ENCODE assay signal across 21 cellular contexts in the genomic region with DNA sequence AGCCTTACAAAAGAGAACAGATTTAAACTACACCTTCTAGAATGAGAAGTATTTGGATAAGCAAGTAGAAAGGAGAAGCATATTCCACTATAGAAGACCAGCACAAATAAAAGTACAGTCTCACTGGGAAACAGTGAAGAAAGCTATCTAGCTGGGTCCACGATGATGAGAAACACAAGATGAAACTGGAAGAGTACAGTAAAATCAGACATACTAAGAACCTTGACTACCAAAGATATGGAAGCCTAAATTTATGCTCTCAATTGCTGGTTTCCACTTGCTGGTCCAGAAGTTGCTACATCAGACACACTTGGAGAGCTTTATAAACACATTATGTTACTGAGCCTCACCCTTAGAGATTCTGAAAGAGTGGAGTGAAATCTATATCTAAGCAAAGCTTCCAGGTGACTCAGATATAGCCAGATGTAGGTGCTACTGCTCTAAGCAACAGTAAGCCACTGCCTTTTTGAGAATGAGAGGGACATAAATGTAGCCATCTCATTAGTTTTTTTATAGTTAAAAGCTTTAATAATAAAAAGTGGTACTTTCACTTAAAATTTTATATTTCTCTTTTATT.
DNase-seq lines count a peak whose midpoint lies in the region; ATAC-seq and TF ChIP-seq lines count a peak whose summit lies in the region.
"Had no signal": no experiment of that assay in that cellular context is flagged by ENCODE, and none has a peak within 500 bp of the region (broad histone marks: within the 10 kb centered on the region; RNA-seq: fewer than 3 reads in every experiment).

No MANE protein-coding gene starts in this region.

- no peaks in the 10 kb centered on the region for H3K9me3 Mint-ChIP-seq in activated T-cell treated with anti-CD3 and anti-CD28 coated beads, Interleukin-2, amount 50 U/mL, for 4 hours
- no peaks in the 10 kb centered on the region for H3K9me3 Mint-ChIP-seq in central memory CD8-positive, alpha-beta T cell
- peaks cover 2% of the 10 kb centered on the region; the same call in 1 of the 2 replicates for H3K9me3 Mint-ChIP-seq in HFFc6

- no peaks in the 10 kb centered on the region for H3K36me3 ChIP-seq in ascending aorta
- H3K36me3 ChIP-seq: brain microvascular endothelial cell had no signal

- no peaks in the 10 kb centered on the region for H3K27me3 Mint-ChIP-seq in activated T-cell treated with anti-CD3 and anti-CD28 coated beads, Interleukin-2, amount 50 U/mL, for 4 hours (ENCODE audit: low read depth)
- H3K27me3 Mint-ChIP-seq in central memory CD8-positive, alpha-beta T cell, result no peaks in the 10 kb centered on the region
- H3K27me3 Mint-ChIP-seq in HFFc6 (ENCODE audit: insufficient read depth), result no peaks in the 10 kb centered on the region

- no peak for DNase-seq in activated T-cell treated with anti-CD3 and anti-CD28 coated beads, Interleukin-2, amount 50 U/mL, for 4 hours
- no peak for DNase-seq in activated T-cell treated with anti-CD3 and anti-CD28 coated beads, Interleukin-2, amount 50 U/mL, for 48 hours
- no peak for DNase-seq in central memory CD8-positive, alpha-beta T cell (ENCODE audit: low spot score in 2 of 2)
- DNase-seq in renal cortical epithelial cell (ENCODE audit: low read depth), result peak; percentile 19
- no peak for DNase-seq in HFFc6
- no peak for DNase-seq in mesenteric fat pad (ENCODE audit: low spot score)
- DNase-seq in ascending aorta (ENCODE audit: low spot score in 2 of 2), result no peak
- DNase-seq: ACHN; activated CD4-positive, alpha-beta T cell treated with anti-CD3 and anti-CD28 coated beads, Interleukin-2, amount 50 U/mL, for 1 hour; brain microvascular endothelial cell; DMS153; KBM-7; mucosa of descending colon; NCI-H1694 treated with DMSO at 0.1 percent for 48 hours; NCI-H446; NK-92 treated with Interleukin-12 subunit alpha and Interleukin-12 subunit beta, amount 100 ng/mL, for 24 hours; retina; spleen; stimulated activated CD8-positive, alpha-beta memory T cell treated with anti-CD3 and anti-CD28 coated beads, Interleukin-4, amount 100 ng/mL, for 48 hours had no signal

- no peaks in the 10 kb centered on the region for H3K9me3 ChIP-seq in ascending aorta
- H3K9me3 ChIP-seq: mucosa of descending colon, spleen had no signal

- peaks cover 44% of the 10 kb centered on the region for H3K4me1 Mint-ChIP-seq in activated T-cell treated with anti-CD3 and anti-CD28 coated beads, Interleukin-2, amount 50 U/mL, for 4 hours (ENCODE audit: low read depth)
- H3K4me1 Mint-ChIP-seq in central memory CD8-positive, alpha-beta T cell, result peaks cover 45% of the 10 kb centered on the region
- H3K4me1 Mint-ChIP-seq in HFFc6 (ENCODE audit: low read depth), result peaks cover 42% of the 10 kb centered on the region

- H3K4me3 Mint-ChIP-seq in activated T-cell treated with anti-CD3 and anti-CD28 coated beads, Interleukin-2, amount 50 U/mL, for 4 hours, result no peak overlapping the region
- no peak overlapping the region for H3K4me3 Mint-ChIP-seq in central memory CD8-positive, alpha-beta T cell
- no peak overlapping the region for H3K4me3 Mint-ChIP-seq in HFFc6

- no peak overlapping the region for H3K27ac ChIP-seq in ascending aorta
- H3K27ac ChIP-seq: brain microvascular endothelial cell, spleen had no signal

- peaks cover 0 to 2% of the 10 kb centered on the region in 2 donors for H3K4me1 ChIP-seq in ascending aorta

- peak overlapping the region; percentile 9 for H3K27ac Mint-ChIP-seq in central memory CD8-positive, alpha-beta T cell (ENCODE audit: low read depth)
- H3K27ac Mint-ChIP-seq in HFFc6, result no peak overlapping the region

- H3K36me3 Mint-ChIP-seq in activated T-cell treated with anti-CD3 and anti-CD28 coated beads, Interleukin-2, amount 50 U/mL, for 4 hours (ENCODE audit: insufficient read depth), result peaks cover 32% of the 10 kb centered on the region
- peaks cover 4% of the 10 kb centered on the region for H3K36me3 Mint-ChIP-seq in central memory CD8-positive, alpha-beta T cell (ENCODE audit: insufficient read depth)
- peaks cover 3% of the 10 kb centered on the region for H3K36me3 Mint-ChIP-seq in HFFc6 (ENCODE audit: low read depth)

- H3K4me3 ChIP-seq in ascending aorta, result no peak overlapping the region
- H3K4me3 ChIP-seq: mucosa of descending colon, spleen had no signal

- TF ChIP-seq CTCF in HFFc6 (IDR thresholded peaks at IDR 0.05), result no peak
- TF ChIP-seq CTCF in ascending aorta (IDR thresholded peaks at IDR 0.05), result no peak

- ATAC-seq in activated T-cell treated with anti-CD3 and anti-CD28 coated beads, Interleukin-2, amount 50 U/mL, for 4 hours, result peak; percentile 71 to 74
- peak; percentile 55 for ATAC-seq in HG02884 (IDR thresholded peaks at IDR 0.05; ENCODE audit: unreplicated experiment)
- ATAC-seq in central memory CD8-positive, alpha-beta T cell (replicated peaks; ENCODE audit: extremely low read depth, poor library complexity, severe bottlenecking), result no peak
- ATAC-seq: HCT116, mucosa of descending colon had no signal

- H3K27me3 ChIP-seq in ascending aorta, result no peaks in the 10 kb centered on the region
- H3K27me3 ChIP-seq: brain microvascular endothelial cell, spleen had no signal

- intact Hi-C loops in ascending aorta (cut with DNase I), result no loop called here
